36 cellular contexts compared by ENCODE assay signal in the genomic region with DNA sequence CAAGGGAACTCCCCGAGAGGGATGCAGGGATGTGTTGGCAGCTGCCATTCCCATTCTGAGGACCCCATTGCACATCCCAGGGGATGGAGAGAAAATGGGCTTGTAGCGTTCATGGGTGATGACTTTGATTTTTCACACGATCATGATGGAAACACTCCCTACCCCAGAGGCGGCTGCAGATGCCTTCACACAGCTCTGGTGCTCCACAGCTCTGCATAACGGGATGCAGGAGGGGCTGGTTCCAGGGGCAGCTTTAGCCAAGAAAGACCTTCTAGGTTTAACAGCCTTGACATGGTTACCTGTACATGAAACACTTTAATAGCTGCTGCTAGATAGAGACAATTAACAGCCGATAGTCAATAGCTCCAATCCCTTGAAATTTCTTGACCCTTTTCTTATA.
"Had no signal": no experiment of that assay in that cellular context is flagged by ENCODE, and none has a peak within 500 bp of the region (broad histone marks: within the 10 kb centered on the region; RNA-seq: fewer than 3 reads in every experiment).

No MANE protein-coding gene starts in this region.

- H3K4me2 ChIP-seq: KMS-11 had no signal

- H3K36me3 ChIP-seq: breast epithelium, Peyer's patch, WERI-Rb-1 had no signal

- H3K27me3 ChIP-seq: body of pancreas, breast epithelium, Peyer's patch had no signal

- ATAC-seq: activated CD8-positive, alpha-beta T cell treated with anti-CD3 and anti-CD28 coated beads for 36 hours; activated T-cell treated with anti-CD3 and anti-CD28 coated beads, Interleukin-2, amount 50 U/mL, for 72 hours; activated T-helper 17 cell treated with anti-CD3 and anti-CD28 coated beads, Interleukin-2, amount 50 U/mL, for 72 hours; body of pancreas; PC-3; Right ventricle myocardium inferior; SK-N-SH treated with all-trans-retinoic acid at 6 μM for 48 hours; T-cell; T-helper 17 cell had no signal

- H3K4me1 ChIP-seq: body of pancreas, breast epithelium, Peyer's patch had no signal

- H3K9ac ChIP-seq: KMS-11 had no signal

- H3K4me3 ChIP-seq: body of pancreas, breast epithelium, Peyer's patch had no signal

- DNase-seq: activated CD4-positive, alpha-beta T cell treated with anti-CD3 and anti-CD28 coated beads for 1 hour; activated CD4-positive, alpha-beta T cell treated with anti-CD3 and anti-CD28 coated beads for 48 hours; activated CD4-positive, alpha-beta T cell treated with anti-CD3 and anti-CD28 coated beads, Interleukin-2, amount 50 U/mL, for 4 hours; activated CD4-positive, CD25-positive, alpha-beta regulatory T cell; activated CD8-positive, alpha-beta T cell treated with anti-CD3 and anti-CD28 coated beads for 36 hours; activated gamma-delta T cell treated with Interleukin-2 at 50 U/mL for 16 hours; activated naive CD4-positive, alpha-beta T cell treated with anti-CD3 and anti-CD28 coated beads, Interleukin-2, amount 10 ng/mL, durations not matched to agents 7 days and 5 days; activated T-cell treated with anti-CD3 and anti-CD28 coated beads, Interleukin-2, amount 50 U/mL, for 1 hour; activated T-cell treated with anti-CD3 and anti-CD28 coated beads, Interleukin-2, amount 50 U/mL, for 72 hours; body of pancreas; central memory CD4-positive, alpha-beta T cell; NCI-H1092 treated with DMSO at 0.1 percent for 48 hours; NCI-H1417; NCI-H146; NCI-H187; NCI-H2029 treated with DMSO at 0.1 percent for 48 hours; NCI-H2107; NCI-H2171; NCI-H510A; NCI-H526; NCI-H748 treated with DMSO at 0.1 percent for 48 hours; NK-92 treated with Interleukin-12 subunit alpha and Interleukin-12 subunit beta, amount 100 ng/mL, for 24 hours; PC-3; Peyer's patch; RPMI8226; SIG-M5; T-cell; T-helper 17 cell; T-helper 9 cell; WERI-Rb-1 had no signal

- FAIRE-seq: astrocyte had no signal

- H3K27ac ChIP-seq: body of pancreas, breast epithelium, KMS-11, Peyer's patch, WERI-Rb-1 had no signal

- H3K9me3 ChIP-seq: body of pancreas, breast epithelium, Peyer's patch had no signal
